Comparison of ENCODE assay signal across 15 cellular contexts in genomic region chr12:5088586-5089264, GRCh38. TPM values are rescaled to one million over a fixed set of nuclear protein-coding genes. Genes with fewer than 3 reads are reported as not detected.
DNase-seq lines count a peak whose midpoint lies in the region; FAIRE-seq and TF ChIP-seq lines count a peak whose summit lies in the region.
"Had no signal": no experiment of that assay in that cellular context is flagged by ENCODE, and none has a peak within 500 bp of the region (broad histone marks: within the 10 kb centered on the region; RNA-seq: fewer than 3 reads in every experiment).

No MANE protein-coding gene starts in this region.

- H3K4me3 ChIP-seq in AG10803 (ENCODE audit: low read length) (no peak overlapping the region), HEK293 (ENCODE audit: low read depth, low read length) (no peak overlapping the region), astrocyte (ENCODE audit: insufficient read depth, low read depth, low read length) (no peak overlapping the region)
- H3K4me3 ChIP-seq: colonic mucosa, lung had no signal

- POLR2A ChIA-PET in HEK293 (lab: Yijun Ruan, JAX) = no interaction called here

- TF ChIP-seq CTCF in AG10803 (conservative IDR thresholded peaks at IDR 0.05; ENCODE audit: low read length) (no peak), HEK293 (tag by site-specific recombination; IDR thresholded peaks at IDR 0.05) (no peak), astrocyte (IDR thresholded peaks at IDR 0.05; ENCODE audit: insufficient read depth, low read depth, low read length) (no peak)

- H3K27ac ChIP-seq in HEK293 (ENCODE audit: extremely low read depth, low read depth, low read length) (no peak overlapping the region), astrocyte (ENCODE audit: low read depth, low read length) (no peak overlapping the region)
- H3K27ac ChIP-seq: colonic mucosa had no signal

- H3K4me2 ChIP-seq in astrocyte (ENCODE audit: low read length) = peak overlapping the region; percentile 6

- H3K9me3 ChIP-seq in HEK293 (ENCODE audit: control insufficient read depth, insufficient read depth, low read depth, low read length) (no peaks in the 10 kb centered on the region), astrocyte (ENCODE audit: insufficient read depth, low read depth, low read length) (no peaks in the 10 kb centered on the region)
- H3K9me3 ChIP-seq: colonic mucosa had no signal

- H3K9ac ChIP-seq in astrocyte (ENCODE audit: low read length) = no peak overlapping the region

- FAIRE-seq in astrocyte (lab: Jason Lieb, UNC) = peak; percentile 90

- H3K27me3 ChIP-seq in astrocyte (ENCODE audit: insufficient read depth, low read length) = no peaks in the 10 kb centered on the region
- H3K27me3 ChIP-seq: colonic mucosa had no signal

- H3K79me2 ChIP-seq in astrocyte (ENCODE audit: insufficient read depth, low read length) = no peaks in the 10 kb centered on the region

- H3K27me3 Mint-ChIP-seq in astrocyte (ENCODE audit: low read depth, unreplicated experiment) = peaks cover 5% of the 10 kb centered on the region

- no peaks in the 10 kb centered on the region for H4K20me1 ChIP-seq in astrocyte (ENCODE audit: insufficient read depth, low read length)

- H3K4me3 Mint-ChIP-seq in astrocyte (ENCODE audit: unreplicated experiment) = no peak overlapping the region
- H3K4me3 Mint-ChIP-seq: activated CD8-positive, alpha-beta T cell treated with anti-CD3 and anti-CD28 coated beads for 36 hours; CD4-positive, alpha-beta T cell; stimulated activated naive CD8-positive, alpha-beta T cell treated with anti-CD3 and anti-CD28 coated beads, Interleukin-15, amount 100 ng/mL, for 72 hours; T-helper 1 cell treated with Interleukin-12 subunit alpha and Interleukin-12 subunit beta and Interleukin-4 antibody, amounts not matched to agents 30 μg/mL and 1 μg/mL, for 36 hours had no signal

- H3K36me3 ChIP-seq in HEK293 (ENCODE audit: control insufficient read depth in 2 of 2, insufficient read depth in 1 of 2, low read length in 2 of 2) = no peaks in the 10 kb centered on the region
- H3K36me3 ChIP-seq in astrocyte (ENCODE audit: insufficient read depth, low read length) = no peaks in the 10 kb centered on the region
- H3K36me3 ChIP-seq: colonic mucosa had no signal

- CTCF ChIA-PET in HEK293 (lab: Yijun Ruan, JAX) = interaction anchor here (0.8 to 11.7 kb wide), 2 partner anchors 66 to 231 kb away, joined by 3 to 203 read pairs; no protein-coding TSS in a partner anchor

- H3K4me1 Mint-ChIP-seq in astrocyte (ENCODE audit: low read depth, unreplicated experiment) = peaks cover 21% of the 10 kb centered on the region
- H3K4me1 Mint-ChIP-seq: stimulated activated naive CD8-positive, alpha-beta T cell treated with anti-CD3 and anti-CD28 coated beads, Interleukin-15, amount 100 ng/mL, for 72 hours had no signal

- H3K27ac Mint-ChIP-seq in astrocyte (ENCODE audit: unreplicated experiment) = no peak overlapping the region
- H3K27ac Mint-ChIP-seq: activated CD8-positive, alpha-beta T cell treated with anti-CD3 and anti-CD28 coated beads for 36 hours; CD4-positive, alpha-beta T cell; T-helper 1 cell treated with Interleukin-12 subunit alpha and Interleukin-12 subunit beta and Interleukin-4 antibody, amounts not matched to agents 30 μg/mL and 1 μg/mL, for 36 hours had no signal

- H3K36me3 Mint-ChIP-seq in astrocyte (ENCODE audit: low read depth, unreplicated experiment) = no peaks in the 10 kb centered on the region

- H3K4me1 ChIP-seq in HEK293 (ENCODE audit: control insufficient read depth, insufficient read depth, low read length) (no peaks in the 10 kb centered on the region), astrocyte (ENCODE audit: insufficient read depth, low read length) (peaks cover 39% of the 10 kb centered on the region)
- H3K4me1 ChIP-seq: colonic mucosa had no signal

- DNase-seq in AG10803 (ENCODE audit: low read depth) = peak; percentile 90
- peak; percentile 72 for DNase-seq in astrocyte (ENCODE audit: low read depth)
- DNase-seq in glomerular visceral epithelial cell (ENCODE audit: extremely low spot score) = peak; percentile 77
- no peak for DNase-seq in NCI-H1092 (lab: John Stamatoyannopoulos, UW)
- DNase-seq in activated CD4-positive, alpha-beta T cell treated with anti-CD3 and anti-CD28 coated beads, Interleukin-2, amount 50 U/mL, for 1 hour = no peak
- no peak for DNase-seq in mesenteric fat pad (ENCODE audit: low spot score)
- DNase-seq in Kasumi-1 (lab: John Stamatoyannopoulos, UW) = no peak
- DNase-seq: activated CD8-positive, alpha-beta T cell treated with anti-CD3 and anti-CD28 coated beads for 36 hours; CD4-positive, alpha-beta T cell; colonic mucosa; NCI-H2081 treated with DMSO at 0.1 percent for 48 hours; stimulated activated naive CD8-positive, alpha-beta T cell treated with anti-CD3 and anti-CD28 coated beads, Interleukin-15, amount 100 ng/mL, for 72 hours had no signal

- H3K9me3 Mint-ChIP-seq in astrocyte (ENCODE audit: unreplicated experiment) = no peaks in the 10 kb centered on the region
- H3K9me3 Mint-ChIP-seq: activated CD8-positive, alpha-beta T cell treated with anti-CD3 and anti-CD28 coated beads for 36 hours; CD4-positive, alpha-beta T cell; stimulated activated naive CD8-positive, alpha-beta T cell treated with anti-CD3 and anti-CD28 coated beads, Interleukin-15, amount 100 ng/mL, for 72 hours; T-helper 1 cell treated with Interleukin-12 subunit alpha and Interleukin-12 subunit beta and Interleukin-4 antibody, amounts not matched to agents 30 μg/mL and 1 μg/mL, for 36 hours had no signal

- peak overlapping the region; percentile 11 for H2AFZ ChIP-seq in astrocyte (ENCODE audit: low read depth, low read length)

TF ChIP-seq in HEK293, 187 proteins besides CTCF, POLR2A, EP300 and RAD21:
- TF ChIP-seq ZIC2 (tag by site-specific recombination; IDR thresholded peaks at IDR 0.05) (0 out of 2 replicates have a peak, but pooled peaks have one; percentile 8), TRIM28 (IDR thresholded peaks at IDR 0.05; ENCODE audit: borderline replicate concordance, low read length) (no peak), GLIS1 (tag by site-specific recombination; IDR thresholded peaks at IDR 0.05) (0 out of 2 replicates have a peak, but pooled peaks have one; percentile 8), ZNF544 (tag by site-specific recombination; IDR thresholded peaks at IDR 0.05) (no peak)

RNA-seq across cellular contexts. Expression of gene KCNA5, which starts 45.0 kb away (rescaled TPM):
- 0.10 TPM in 1 of 2 replicates, not detected in the other for total RNA-seq in astrocyte
- total RNA-seq in mesenteric fat pad = 0.13 TPM
- total RNA-seq: activated CD8-positive, alpha-beta T cell treated with anti-CD3 and anti-CD28 coated beads for 36 hours; CD4-positive, alpha-beta T cell had no signal

Comparison
In these comparisons a context has a peak if more than half of its experiments do, and no peak if none do; other contexts are left out.
1. DNase-seq: peak in AG10803 (single experiment), astrocyte (single experiment) and glomerular visceral epithelial cell (single experiment); none in NCI-H1092 (single experiment), activated CD4-positive, alpha-beta T cell treated with anti-CD3 and anti-CD28 coated beads, Interleukin-2, amount 50 U/mL, for 1 hour (single experiment), mesenteric fat pad (single experiment) and Kasumi-1 (0 of 2).